20 cellular contexts compared by ENCODE assay signal in genomic region chr7:75844158-75844557, GRCh38. TPM values are rescaled to one million over a fixed set of nuclear protein-coding genes. Genes with fewer than 3 reads are reported as not detected.
DNase-seq lines count a peak whose midpoint lies in the region; ATAC-seq and TF ChIP-seq lines count a peak whose summit lies in the region.
"Had no signal": no experiment of that assay in that cellular context is flagged by ENCODE, and none has a peak within 500 bp of the region (broad histone marks: within the 10 kb centered on the region; RNA-seq: fewer than 3 reads in every experiment).

No MANE protein-coding gene starts in this region.

- H4K20me1 ChIP-seq in IMR-90 (ENCODE audit: insufficient read depth, low read length) = no peaks in the 10 kb centered on the region

- no peak overlapping the region for H2AFZ ChIP-seq in IMR-90 (replicated peaks; ENCODE audit: low read length, poor library complexity)

- no peaks in the 10 kb centered on the region for H3K9me3 Mint-ChIP-seq in dendritic cell treated with granulocyte-macrophage colony-stimulating factor and Interleukin-4, amounts not matched to agents 40 ng/mL and 50 ng/mL, for 4 days
- no peaks in the 10 kb centered on the region for H3K9me3 Mint-ChIP-seq in mesothelial cell of epicardium
- H3K9me3 Mint-ChIP-seq: CD4-positive, alpha-beta T cell; CD8-positive, alpha-beta memory T cell; HFFc6 had no signal

- H3K4me1 ChIP-seq in IMR-90 (ENCODE audit: control insufficient read depth, insufficient read depth, low read length) = peaks cover 8% of the 10 kb centered on the region

- no peaks in the 10 kb centered on the region for H3K27me3 Mint-ChIP-seq in dendritic cell treated with granulocyte-macrophage colony-stimulating factor and Interleukin-4, amounts not matched to agents 40 ng/mL and 50 ng/mL, for 4 days
- no peaks in the 10 kb centered on the region for H3K27me3 Mint-ChIP-seq in mesothelial cell of epicardium (ENCODE audit: low read depth)
- H3K27me3 Mint-ChIP-seq: CD4-positive, alpha-beta T cell had no signal

- no peak overlapping the region for H2BK5ac ChIP-seq in IMR-90 (ENCODE audit: low read depth, low read length, poor library complexity, severe bottlenecking)

- H3K4me3 ChIP-seq in IMR-90 (ENCODE audit: insufficient read depth, low read depth, low read length) = no peak overlapping the region
- H3K4me3 ChIP-seq: GM12878, HAP-1 had no signal

- DNase-seq in IMR-90 (no peak), mesothelial cell of epicardium (ENCODE audit: low spot score in 2 of 2, unreplicated experiment in 2 of 2) (no peak), NCI-H82 treated with DMSO at 0.1 percent for 48 hours (lab: John Stamatoyannopoulos, UW; ENCODE audit: unreplicated experiment) (no peak)
- DNase-seq: CD4-positive, alpha-beta T cell; CD8-positive, alpha-beta memory T cell; DMS 273 treated with DMSO at 0.1 percent for 48 hours; DMS79; EL; GDM1; GOT3; HFFc6 had no signal

- no peaks in the 10 kb centered on the region for H3K9me3 ChIP-seq in IMR-90 (ENCODE audit: control insufficient read depth, insufficient read depth, low read length)
- H3K9me3 ChIP-seq: HAP-1 had no signal

- ATAC-seq in IMR-90 (ENCODE audit: low read depth) (no peak), HG02852 (IDR thresholded peaks at IDR 0.05; ENCODE audit: unreplicated experiment) (no peak), HG03097 (IDR thresholded peaks at IDR 0.05; ENCODE audit: low FRiP score, unreplicated experiment) (no peak), HG03354 (IDR thresholded peaks at IDR 0.05; ENCODE audit: poor library complexity, severe bottlenecking, unreplicated experiment) (no peak)
- ATAC-seq: GM12878 had no signal

- TF ChIP-seq CTCF in IMR-90 (conservative IDR thresholded peaks at IDR 0.05; ENCODE audit: low read depth, low read length) (no peak), mesothelial cell of epicardium (IDR thresholded peaks at IDR 0.05; ENCODE audit: unreplicated experiment) (no peak)

- no CpG with 5 or more reads among the region's 5 CpGs for WGBS in IMR-90 (ENCODE audit: extremely low coverage in 2 of 2, insufficient read length in 1 of 2), 2 experiments

- no peak overlapping the region for H3K56ac ChIP-seq in IMR-90 (ENCODE audit: extremely low read depth, insufficient read depth, low read length)

- H4K91ac ChIP-seq in IMR-90 (ENCODE audit: insufficient read depth, low read depth, low read length) = peak overlapping the region; percentile 15

- no peaks in the 10 kb centered on the region for H3K36me3 ChIP-seq in IMR-90 (ENCODE audit: control insufficient read depth, insufficient read depth, low read length)
- H3K36me3 ChIP-seq: HAP-1 had no signal

- in situ Hi-C loops in IMR-90 (cut with MboI; ENCODE audit: low sequenced_read_pairs) = no loop called here

- no peak for TF ChIP-seq RAD21 in IMR-90 (IDR thresholded peaks at IDR 0.05; ENCODE audit: low read length)

- no peak for TF ChIP-seq POLR2A in IMR-90 (IDR thresholded peaks at IDR 0.05; ENCODE audit: low read depth, low read length)

- no peak overlapping the region for H3K14ac ChIP-seq in IMR-90 (replicated peaks; ENCODE audit: low read depth, low read length)

- no peak overlapping the region for H3K23ac ChIP-seq in IMR-90 (ENCODE audit: low read depth, low read length)

- H3K9ac ChIP-seq in IMR-90 (ENCODE audit: low read depth, low read length) = no peak overlapping the region

- peak overlapping the region; percentile 89 for H2AK5ac ChIP-seq in IMR-90 (ENCODE audit: low read depth, low read length)

- no peaks in the 10 kb centered on the region for H3K27me3 ChIP-seq in IMR-90 (ENCODE audit: control insufficient read depth, insufficient read depth, low read length)

- intact Hi-C loops in IMR-90 (cut with micrococcal nuclease) = no loop called here
- intact Hi-C loops in dendritic cell treated with granulocyte-macrophage colony-stimulating factor and Interleukin-4, amounts not matched to agents 40 ng/mL and 50 ng/mL, for 4 days (cut with micrococcal nuclease) = loop anchor here (10.0 kb wide), 1 partner anchor 49 kb away; no protein-coding TSS in a partner anchor

- peaks cover 4% of the 10 kb centered on the region for H3K9me1 ChIP-seq in IMR-90 (ENCODE audit: insufficient read depth, low read length)

- H3K4me3 Mint-ChIP-seq in dendritic cell treated with granulocyte-macrophage colony-stimulating factor and Interleukin-4, amounts not matched to agents 40 ng/mL and 50 ng/mL, for 4 days = peak overlapping the region; percentile 23
- H3K4me3 Mint-ChIP-seq in mesothelial cell of epicardium = no peak overlapping the region
- H3K4me3 Mint-ChIP-seq: CD4-positive, alpha-beta T cell; CD8-positive, alpha-beta memory T cell; HFFc6 had no signal

- peak overlapping the region; percentile 88 for H2BK120ac ChIP-seq in IMR-90 (ENCODE audit: low read depth, low read length)

- no peak overlapping the region for H2AK9ac ChIP-seq in IMR-90 (replicated peaks; ENCODE audit: low read depth, low read length, poor library complexity)

- CTCF ChIA-PET in IMR-90 (lab: Yijun Ruan, JAX) = no interaction called here

- no peak overlapping the region; the same call in 1 of the 2 replicates for H3K27ac ChIP-seq in IMR-90 (ENCODE audit: insufficient read depth, low read length)
- H3K27ac ChIP-seq: C4-2B had no signal

- POLR2A ChIA-PET in IMR-90 (lab: Charles Lee; ENCODE audit: unreplicated experiment) = no interaction called here

- dilution Hi-C loops in IMR-90 (cut with HindIII; ENCODE audit: low sequenced_read_pairs, unreplicated experiment) = no loop called here

- H3K79me1 ChIP-seq in IMR-90 (ENCODE audit: low read depth in 1 of 2, low read length in 2 of 2) = no peaks in the 10 kb centered on the region

- H3K4ac ChIP-seq in IMR-90 (ENCODE audit: low read depth, low read length) = peak overlapping the region; percentile 74

- BruUV-seq in IMR-90 (replicated peaks; lab: Mats Ljungman, UMichigan) = no TSS peak

- peak overlapping the region; percentile 95 for H3K27ac Mint-ChIP-seq in dendritic cell treated with granulocyte-macrophage colony-stimulating factor and Interleukin-4, amounts not matched to agents 40 ng/mL and 50 ng/mL, for 4 days
- H3K27ac Mint-ChIP-seq in mesothelial cell of epicardium = peak overlapping the region; percentile 84
- H3K27ac Mint-ChIP-seq: CD4-positive, alpha-beta T cell; CD8-positive, alpha-beta memory T cell; HFFc6 had no signal

- H2BK15ac ChIP-seq in IMR-90 (ENCODE audit: low read depth, low read length) = peak overlapping the region; percentile 67; the same call in 2 of the 3 replicates

- no peak overlapping the region for H3K18ac ChIP-seq in IMR-90 (ENCODE audit: low read depth, low read length)

- peaks cover 79% of the 10 kb centered on the region for H3K4me1 Mint-ChIP-seq in dendritic cell treated with granulocyte-macrophage colony-stimulating factor and Interleukin-4, amounts not matched to agents 40 ng/mL and 50 ng/mL, for 4 days (ENCODE audit: low read depth)
- H3K4me1 Mint-ChIP-seq in mesothelial cell of epicardium = peaks cover 16% of the 10 kb centered on the region

- no peak overlapping the region for H4K8ac ChIP-seq in IMR-90 (ENCODE audit: low read depth in 2 of 2, low read length in 2 of 2)

- peak overlapping the region; percentile 91; the same call in 1 of the 2 replicates for H2BK20ac ChIP-seq in IMR-90 (ENCODE audit: low read depth, low read length)

- H3K4me2 ChIP-seq in IMR-90 (ENCODE audit: low read depth, low read length) = no peak overlapping the region

- H3K36me3 Mint-ChIP-seq in dendritic cell treated with granulocyte-macrophage colony-stimulating factor and Interleukin-4, amounts not matched to agents 40 ng/mL and 50 ng/mL, for 4 days (ENCODE audit: low read depth) = peaks cover 33% of the 10 kb centered on the region
- no peaks in the 10 kb centered on the region for H3K36me3 Mint-ChIP-seq in mesothelial cell of epicardium
- H3K36me3 Mint-ChIP-seq: CD8-positive, alpha-beta memory T cell had no signal

- H4K5ac ChIP-seq in IMR-90 (ENCODE audit: low read depth, low read length) = no peak overlapping the region

TF ChIP-seq in IMR-90, 13 proteins besides CTCF, POLR2A, EP300 and RAD21 (continues in another document):
- no peak for TF ChIP-seq USF2 (IDR thresholded peaks at IDR 0.05; ENCODE audit: low read depth, low read length)
- TF ChIP-seq RFX5 (IDR thresholded peaks at IDR 0.05; ENCODE audit: low read depth, low read length) = no peak
- TF ChIP-seq RCOR1 (IDR thresholded peaks at IDR 0.05; ENCODE audit: insufficient replicate concordance, low read length) = no peak
- no peak for TF ChIP-seq CHD1 (IDR thresholded peaks at IDR 0.05; ENCODE audit: low read depth, low read length)
- TF ChIP-seq BHLHE40 (IDR thresholded peaks at IDR 0.05; ENCODE audit: low read depth, low read length) = no peak
- no peak for TF ChIP-seq SMC3 (IDR thresholded peaks at IDR 0.05; ENCODE audit: low read depth, low read length)
- no peak for TF ChIP-seq MAFK (IDR thresholded peaks at IDR 0.05; ENCODE audit: low read depth, low read length)
- no peak for TF ChIP-seq ELK1 (IDR thresholded peaks at IDR 0.05; ENCODE audit: borderline replicate concordance, low read depth, low read length)
- no peak for TF ChIP-seq MAZ (IDR thresholded peaks at IDR 0.05; ENCODE audit: borderline replicate concordance, low read depth, low read length)

RNA-seq across cellular contexts. Expression of gene CCL24, which starts 30.6 kb away (rescaled TPM):
- total RNA-seq in IMR-90 (2012; rRNA removed) = not detected in 2 replicates
- not detected in 2 replicates for polyA plus RNA-seq in IMR-90 (2012; rRNA removed)
- polyA plus RNA-seq in IMR-90 (2012; cell fraction: cytosol; rRNA removed) = not detected in 2 replicates
- 0.17 and 0.21 TPM in 2 replicates for polyA plus RNA-seq in IMR-90 (2012; cell fraction: nucleus; rRNA removed; ENCODE audit: low replicate concordance)
- total RNA-seq in mesothelial cell of epicardium = not detected in 3 replicates
- total RNA-seq: A673; CD4-positive, alpha-beta T cell; CD8-positive, alpha-beta memory T cell; GM12878; HFFc6 had no signal
- polyA plus RNA-seq: BJ; CD8-positive, alpha-beta memory T cell; GM12878 had no signal

RNA-seq across cellular contexts. Expression of gene RHBDD2, which starts 34.7 kb away (rescaled TPM):
- total RNA-seq in IMR-90 (2012; rRNA removed) = 9.7 and 10.8 TPM in 2 replicates
- polyA plus RNA-seq in IMR-90 (2012; rRNA removed) = 42.4 and 47.5 TPM in 2 replicates
- polyA plus RNA-seq in IMR-90 (2012; cell fraction: cytosol; rRNA removed) = 41.1 and 59.7 TPM in 2 replicates
- 54.6 and 103 TPM in 2 replicates for polyA plus RNA-seq in IMR-90 (2012; cell fraction: nucleus; rRNA removed; ENCODE audit: low replicate concordance)
- total RNA-seq in mesothelial cell of epicardium = 52.5 to 54.7 TPM (median 53.7 TPM) in 3 replicates
